30 cellular contexts compared by ENCODE assay signal in genomic region chr7:12803542-12803941, GRCh38.
"Had no signal": no experiment of that assay in that cellular context is flagged by ENCODE, and none has a peak within 500 bp of the region (broad histone marks: within the 10 kb centered on the region; RNA-seq: fewer than 3 reads in every experiment).

No MANE protein-coding gene starts in this region.

- DNase-seq: hypothalamus; immature natural killer cell; kidney; left colon; left lung; lower lobe of right lung; mammary epithelial cell; mesenchymal stem cell; naive B cell; natural killer cell; nephron progenitor cell; occipital lobe; ovary; right lobe of liver; stimulated activated CD4-positive, alpha-beta T cell treated with anti-CD3 and anti-CD28 coated beads, Interleukin-1b, Interleukin-23, amount 100 ng/mL, for 48 hours; stimulated activated CD4-positive, alpha-beta T cell treated with anti-CD3 and anti-CD28 coated beads, Interleukin-2, amount 100 ng/mL, for 48 hours; stimulated activated CD4-positive, alpha-beta T cell treated with anti-CD3 and anti-CD28 coated beads, Interleukin-4, amount 100 ng/mL, for 4 hours; stimulated activated CD8-positive, alpha-beta memory T cell treated with anti-CD3 and anti-CD28 coated beads, Interleukin-4, amount 100 ng/mL, for 48 hours; stimulated activated naive CD4-positive, alpha-beta T cell treated with Interleukin-2 at 50 U/mL for 16 hours; stimulated activated naive CD8-positive, alpha-beta T cell treated with anti-CD3 and anti-CD28 coated beads, Interleukin-15, amount 100 ng/mL, for 72 hours; substantia nigra; uterus had no signal

- H3K9me3 ChIP-seq: left lung, lower lobe of right lung, neutrophil, ovary, right atrium auricular region, tibial nerve, uterus had no signal

- H3K27ac Mint-ChIP-seq: immature natural killer cell; naive B cell; natural killer cell; nephron progenitor cell; neural progenitor cell; progenitor cell of endocrine pancreas; stimulated activated memory B cell treated with anti-CD40 and anti-IgM and Interleukin-4, amounts not matched to agents 10 μg/mL and 1 μg/mL and 100 μg/mL, for 72 hours had no signal

- ATAC-seq: left colon; left lung; lower lobe of right lung; natural killer cell; right lobe of liver; stimulated activated memory B cell treated with anti-CD40 and anti-IgM and Interleukin-4, amounts not matched to agents 10 μg/mL and 1 μg/mL and 100 μg/mL, for 72 hours; stimulated activated naive CD8-positive, alpha-beta T cell treated with anti-CD3 and anti-CD28 coated beads, Interleukin-15, amount 100 ng/mL, for 72 hours had no signal

- H2AFZ ChIP-seq: neural progenitor cell had no signal

- H3K4me1 Mint-ChIP-seq: immature natural killer cell; naive B cell; natural killer cell; nephron progenitor cell; stimulated activated memory B cell treated with anti-CD40 and anti-IgM and Interleukin-4, amounts not matched to agents 10 μg/mL and 1 μg/mL and 100 μg/mL, for 72 hours had no signal

- H3K27me3 ChIP-seq: left lung, neural progenitor cell, neutrophil, ovary, right atrium auricular region, right lobe of liver, tibial nerve, uterus had no signal

- H3K9me3 Mint-ChIP-seq: naive B cell; natural killer cell; nephron progenitor cell; neural progenitor cell; stimulated activated memory B cell treated with anti-CD40 and anti-IgM and Interleukin-4, amounts not matched to agents 10 μg/mL and 1 μg/mL and 100 μg/mL, for 72 hours; stimulated activated naive CD8-positive, alpha-beta T cell treated with anti-CD3 and anti-CD28 coated beads, Interleukin-15, amount 100 ng/mL, for 72 hours had no signal

- H3K4me1 ChIP-seq: left lung, lower lobe of right lung, neural progenitor cell, right atrium auricular region, right lobe of liver, uterus had no signal

- H3K27me3 Mint-ChIP-seq: naive B cell; progenitor cell of endocrine pancreas; stimulated activated memory B cell treated with anti-CD40 and anti-IgM and Interleukin-4, amounts not matched to agents 10 μg/mL and 1 μg/mL and 100 μg/mL, for 72 hours; type B pancreatic cell had no signal

- H3K27ac ChIP-seq: left lung, lower lobe of right lung, neural progenitor cell, neutrophil, ovary, right atrium auricular region, right lobe of liver, tibial nerve, uterus had no signal

- H3K9ac ChIP-seq: neural progenitor cell had no signal

- H3K4me3 Mint-ChIP-seq: immature natural killer cell; naive B cell; natural killer cell; nephron progenitor cell; neural progenitor cell; stimulated activated memory B cell treated with anti-CD40 and anti-IgM and Interleukin-4, amounts not matched to agents 10 μg/mL and 1 μg/mL and 100 μg/mL, for 72 hours; stimulated activated naive CD8-positive, alpha-beta T cell treated with anti-CD3 and anti-CD28 coated beads, Interleukin-15, amount 100 ng/mL, for 72 hours; type B pancreatic cell had no signal

- H3K4me2 ChIP-seq: neural progenitor cell, smooth muscle cell had no signal

- H3K4me3 ChIP-seq: left lung, lower lobe of right lung, neural progenitor cell, ovary, right atrium auricular region, right lobe of liver, smooth muscle cell, tibial nerve, uterus had no signal

- H3K36me3 Mint-ChIP-seq: immature natural killer cell; naive B cell; natural killer cell; neural progenitor cell; stimulated activated memory B cell treated with anti-CD40 and anti-IgM and Interleukin-4, amounts not matched to agents 10 μg/mL and 1 μg/mL and 100 μg/mL, for 72 hours; type B pancreatic cell had no signal

- H3K36me3 ChIP-seq: left lung, lower lobe of right lung, neural progenitor cell, neutrophil, ovary, right atrium auricular region, right lobe of liver, tibial nerve, uterus had no signal
